Comparison of ENCODE assay signal across 37 cellular contexts in the genomic region with DNA sequence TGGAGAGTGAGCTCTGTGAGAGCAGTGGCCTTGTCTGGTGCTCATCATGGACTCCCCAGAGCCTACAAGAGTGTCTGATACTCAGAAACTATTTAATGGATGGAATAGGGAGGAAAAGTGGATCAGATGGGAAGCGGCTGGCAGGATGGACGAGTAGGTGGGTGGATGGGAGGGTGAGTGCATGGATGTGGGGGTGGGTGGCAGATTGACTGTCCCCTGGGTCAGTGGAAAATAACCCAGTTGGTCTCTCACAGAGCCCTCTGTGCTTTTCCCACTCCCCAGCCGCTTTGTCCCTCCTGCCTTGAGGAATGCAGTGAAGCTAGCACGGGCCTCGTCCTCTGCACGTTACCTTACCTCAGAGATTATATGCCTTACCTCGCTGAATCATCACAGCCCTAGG. TPM values are rescaled to one million over a fixed set of nuclear protein-coding genes. Genes with fewer than 3 reads are reported as not detected.
"Had no signal": no experiment of that assay in that cellular context is flagged by ENCODE, and none has a peak within 500 bp of the region (broad histone marks: within the 10 kb centered on the region; RNA-seq: fewer than 3 reads in every experiment).

No MANE protein-coding gene starts in this region.

- H3K27ac ChIP-seq: breast epithelium, epithelial cell of prostate, esophagus squamous epithelium, parathyroid adenoma, right atrium auricular region, testis, transverse colon, uterus, VCaP had no signal

- H3K27ac Mint-ChIP-seq: activated CD4-positive, alpha-beta memory T cell treated with anti-CD3 and anti-CD28 coated beads for 36 hours; activated CD4-positive, alpha-beta T cell treated with anti-CD3 and anti-CD28 coated beads, Interleukin-2, amount 10 ng/mL, durations not matched to agents 24 days and 14 days; activated naive CD4-positive, alpha-beta T cell treated with anti-CD3 and anti-CD28 coated beads, Interleukin-2, amount 50 U/mL, for 24 hours; activated T-helper 1 cell treated with anti-CD3 and anti-CD28 coated beads, Interleukin-12 subunit alpha, Interleukin-12 subunit beta, Interleukin-2, Interleukin-4 antibody, amounts not matched to agents 30 ng/mL and 10 ng/mL and 1 ng/mL, durations not matched to agents 14 hours and 24 hours and 36 hours; dendritic cell treated with granulocyte-macrophage colony-stimulating factor and Interleukin-4, amounts not matched to agents 40 ng/mL and 50 ng/mL, for 4 days; T-helper 1 cell treated with Interleukin-12 subunit alpha and Interleukin-12 subunit beta and Interleukin-4 antibody, amounts not matched to agents 30 μg/mL and 1 μg/mL, for 36 hours had no signal

- H3K27me3 ChIP-seq: breast epithelium, esophagus squamous epithelium, right atrium auricular region, testis, transverse colon, uterus had no signal

- FAIRE-seq: keratinocyte, TTC549 had no signal

- H3K4me3 Mint-ChIP-seq: activated CD4-positive, alpha-beta memory T cell treated with anti-CD3 and anti-CD28 coated beads for 36 hours; activated CD4-positive, alpha-beta T cell treated with anti-CD3 and anti-CD28 coated beads, Interleukin-2, amount 10 ng/mL, durations not matched to agents 24 days and 14 days; activated naive CD4-positive, alpha-beta T cell treated with anti-CD3 and anti-CD28 coated beads, Interleukin-2, amount 50 U/mL, for 24 hours; activated T-helper 1 cell treated with anti-CD3 and anti-CD28 coated beads, Interleukin-12 subunit alpha, Interleukin-12 subunit beta, Interleukin-2, Interleukin-4 antibody, amounts not matched to agents 30 ng/mL and 10 ng/mL and 1 ng/mL, durations not matched to agents 14 hours and 24 hours and 36 hours; central memory CD8-positive, alpha-beta T cell; T-helper 1 cell treated with Interleukin-12 subunit alpha and Interleukin-12 subunit beta and Interleukin-4 antibody, amounts not matched to agents 30 μg/mL and 1 μg/mL, for 36 hours had no signal

- H3K9me3 ChIP-seq: breast epithelium, esophagus squamous epithelium, right atrium auricular region, testis, transverse colon, uterus had no signal

- H3K4me1 ChIP-seq: breast epithelium, parathyroid adenoma, testis, transverse colon, uterus had no signal

- H3K9me3 Mint-ChIP-seq: activated CD4-positive, alpha-beta memory T cell treated with anti-CD3 and anti-CD28 coated beads for 36 hours; activated CD4-positive, alpha-beta T cell treated with anti-CD3 and anti-CD28 coated beads, Interleukin-2, amount 10 ng/mL, durations not matched to agents 24 days and 14 days; activated naive CD4-positive, alpha-beta T cell treated with anti-CD3 and anti-CD28 coated beads, Interleukin-2, amount 50 U/mL, for 24 hours; activated T-helper 1 cell treated with anti-CD3 and anti-CD28 coated beads, Interleukin-12 subunit alpha, Interleukin-12 subunit beta, Interleukin-2, Interleukin-4 antibody, amounts not matched to agents 30 ng/mL and 10 ng/mL and 1 ng/mL, durations not matched to agents 14 hours and 24 hours and 36 hours; central memory CD8-positive, alpha-beta T cell; dendritic cell treated with granulocyte-macrophage colony-stimulating factor and Interleukin-4, amounts not matched to agents 40 ng/mL and 50 ng/mL, for 4 days; T-helper 1 cell treated with Interleukin-12 subunit alpha and Interleukin-12 subunit beta and Interleukin-4 antibody, amounts not matched to agents 30 μg/mL and 1 μg/mL, for 36 hours had no signal

- H3K4me2 ChIP-seq: smooth muscle cell had no signal

- DNase-seq: activated CD4-positive, alpha-beta memory T cell treated with anti-CD3 and anti-CD28 coated beads for 36 hours; activated CD4-positive, alpha-beta T cell treated with anti-CD3 and anti-CD28 coated beads, Interleukin-2, amount 10 ng/mL, durations not matched to agents 24 days and 14 days; activated CD8-positive, alpha-beta memory T cell treated with anti-CD3 and anti-CD28 coated beads, Interleukin-2, amount 50 U/mL, for 4 hours; activated gamma-delta T cell; activated T-cell treated with anti-CD3 and anti-CD28 coated beads, Interleukin-2, amount 50 U/mL, for 1 hour; effector CD4-positive, alpha-beta T cell; esophagus squamous epithelium; foreskin melanocyte; glutamatergic neuron; left cardiac atrium; left ventricle myocardium superior; nucleus accumbens; stimulated activated CD4-positive, alpha-beta T cell treated with anti-CD3 and anti-CD28 coated beads, Interleukin-15, amount 100 ng/mL, for 24 hours; stimulated activated naive CD8-positive, alpha-beta T cell treated with anti-CD3 and anti-CD28 coated beads, Interleukin-15, Interleukin-2, amounts not matched to agents 100 U/mL and 50 U/mL, for 24 hours; SW 1271; T-helper 9 cell; testis; transverse colon; uterus had no signal

- ATAC-seq: activated CD4-positive, CD25-positive, alpha-beta regulatory T cell treated with anti-CD3 and anti-CD28 coated beads, Interleukin-2, amount 50 U/mL, for 24 hours; left cardiac atrium; left ventricle myocardium superior; stimulated activated naive CD8-positive, alpha-beta T cell treated with anti-CD3 and anti-CD28 coated beads, Interleukin-15, Interleukin-2, amounts not matched to agents 100 U/mL and 50 U/mL, for 24 hours had no signal

- H3K4me3 ChIP-seq: breast epithelium, esophagus squamous epithelium, right atrium auricular region, smooth muscle cell, testis, transverse colon, uterus had no signal

- H3K36me3 Mint-ChIP-seq: activated CD4-positive, alpha-beta memory T cell treated with anti-CD3 and anti-CD28 coated beads for 36 hours; activated naive CD4-positive, alpha-beta T cell treated with anti-CD3 and anti-CD28 coated beads, Interleukin-2, amount 50 U/mL, for 24 hours had no signal

- H3K36me3 ChIP-seq: breast epithelium, esophagus squamous epithelium, right atrium auricular region, transverse colon, uterus had no signal

- H3K9ac ChIP-seq: parathyroid adenoma had no signal

- H3K27me3 Mint-ChIP-seq: activated CD4-positive, alpha-beta memory T cell treated with anti-CD3 and anti-CD28 coated beads for 36 hours; activated naive CD4-positive, alpha-beta T cell treated with anti-CD3 and anti-CD28 coated beads, Interleukin-2, amount 50 U/mL, for 24 hours; central memory CD8-positive, alpha-beta T cell; dendritic cell treated with granulocyte-macrophage colony-stimulating factor and Interleukin-4, amounts not matched to agents 40 ng/mL and 50 ng/mL, for 4 days had no signal

RNA-seq across cellular contexts. Expression of gene SPI1, which starts 5.9 kb away (rescaled TPM):
- total RNA-seq: activated CD4-positive, alpha-beta memory T cell treated with anti-CD3 and anti-CD28 coated beads for 36 hours; activated CD4-positive, alpha-beta T cell treated with anti-CD3 and anti-CD28 coated beads, Interleukin-2, amount 10 ng/mL, durations not matched to agents 24 days and 14 days; activated CD8-positive, alpha-beta memory T cell treated with anti-CD3 and anti-CD28 coated beads for 36 hours; activated T-helper 1 cell treated with anti-CD3 and anti-CD28 coated beads, Interleukin-12 subunit alpha, Interleukin-12 subunit beta, Interleukin-2, Interleukin-4 antibody, amounts not matched to agents 30 ng/mL and 10 ng/mL and 1 ng/mL, durations not matched to agents 14 hours and 24 hours and 36 hours; lung microvascular endothelial cell; pulmonary artery endothelial cell; smooth muscle cell had no signal

RNA-seq across cellular contexts. Expression of gene MYBPC3, which starts 19.9 kb away (rescaled TPM):
- total RNA-seq: activated CD4-positive, alpha-beta memory T cell treated with anti-CD3 and anti-CD28 coated beads for 36 hours; activated CD4-positive, alpha-beta T cell treated with anti-CD3 and anti-CD28 coated beads, Interleukin-2, amount 10 ng/mL, durations not matched to agents 24 days and 14 days; activated CD8-positive, alpha-beta memory T cell treated with anti-CD3 and anti-CD28 coated beads for 36 hours; activated T-helper 1 cell treated with anti-CD3 and anti-CD28 coated beads, Interleukin-12 subunit alpha, Interleukin-12 subunit beta, Interleukin-2, Interleukin-4 antibody, amounts not matched to agents 30 ng/mL and 10 ng/mL and 1 ng/mL, durations not matched to agents 14 hours and 24 hours and 36 hours; lung microvascular endothelial cell; mucosa of gallbladder; pulmonary artery endothelial cell; smooth muscle cell; transverse colon had no signal
